Comparison of ENCODE assay signal across 8 cellular contexts in the genomic region with DNA sequence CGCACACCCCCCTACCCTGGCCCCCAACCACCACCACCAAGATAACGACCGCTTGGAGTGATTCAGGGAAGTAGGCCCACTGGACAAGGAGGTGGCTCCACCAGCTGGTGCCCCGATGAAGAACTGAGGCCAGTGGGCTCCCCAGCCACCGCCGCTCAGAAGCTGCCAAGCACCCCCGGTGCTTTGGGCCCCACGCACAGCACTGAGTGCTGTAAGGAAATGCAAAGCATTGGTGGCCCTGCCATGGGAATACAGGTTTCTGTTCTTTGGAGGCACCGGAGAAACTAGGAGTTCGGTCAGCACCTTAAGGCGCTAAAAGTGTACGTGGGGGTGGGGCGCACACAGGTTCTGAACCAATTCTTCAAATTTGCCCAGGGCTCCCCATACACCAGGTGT. TPM values are rescaled to one million over a fixed set of nuclear protein-coding genes. Genes with fewer than 3 reads are reported as not detected.
A peak's percentile ranks its signal among the peaks of the same experiment; 100 is the strongest.
DNase-seq lines count a peak whose midpoint lies in the region; ATAC-seq and TF ChIP-seq lines count a peak whose summit lies in the region.

No MANE protein-coding gene starts in this region.

- peak; percentile 41 for DNase-seq in GM23338 (ENCODE audit: low spot score)
- DNase-seq in WTC11 (ENCODE audit: low spot score): peak; percentile 39
- DNase-seq in cardiac muscle cell (ENCODE audit: low read depth in 1 of 2, low spot score in 1 of 2): peak in 1 of 2 donors; percentile 41
- no peak for DNase-seq in prostate gland (ENCODE audit: low spot score)
- DNase-seq in Karpas-422: no peak
- DNase-seq in activated CD4-positive, alpha-beta T cell treated with anti-CD3 and anti-CD28 coated beads for 1 hour: no peak

- H3K36me3 ChIP-seq in GM23338 (ENCODE audit: insufficient read depth): no peaks in the 10 kb centered on the region
- H3K36me3 ChIP-seq in cardiac muscle cell: no peaks in the 10 kb centered on the region
- H3K36me3 ChIP-seq in prostate gland: no peaks in the 10 kb centered on the region
- no peaks in the 10 kb centered on the region for H3K36me3 ChIP-seq in Karpas-422 (ENCODE audit: insufficient read depth, low read length)

- no peak overlapping the region for H3K27ac Mint-ChIP-seq in GM23338
- H3K27ac Mint-ChIP-seq in WTC11: no peak overlapping the region

- H3K4me2 ChIP-seq in GM23338: peak overlapping the region; percentile 96
- H3K4me2 ChIP-seq in Karpas-422 (ENCODE audit: low read depth, low read length, poor library complexity, severe bottlenecking): no peak overlapping the region

- H3F3A ChIP-seq in GM23338 (replicated peaks; ENCODE audit: low read depth): no peaks in the 10 kb centered on the region

- H3K4me1 Mint-ChIP-seq in GM23338 (peaks cover 17% of the 10 kb centered on the region), WTC11 (peaks cover 21% of the 10 kb centered on the region)

- peak; percentile 22 to 59; a peak in 3 of 4 replicates for TF ChIP-seq CTCF in GM23338 (conservative IDR thresholded peaks at IDR 0.05; ENCODE audit: low read depth in 2 of 2)
- no peak for TF ChIP-seq CTCF in WTC11 (IDR thresholded peaks at IDR 0.05)
- peak; percentile 17 for TF ChIP-seq CTCF in cardiac muscle cell (IDR thresholded peaks at IDR 0.05; ENCODE audit: low read depth, low read length)
- peak in 1 of 4 experiments; percentile 12 for TF ChIP-seq CTCF in prostate gland (IDR thresholded peaks at IDR 0.05)

- H3K36me3 Mint-ChIP-seq in GM23338 (ENCODE audit: low read depth) (no peaks in the 10 kb centered on the region), WTC11 (no peaks in the 10 kb centered on the region)

- ATAC-seq in GM23338 (peak; percentile 41), WTC11 (peak; percentile 15), HG03520 (IDR thresholded peaks at IDR 0.05; ENCODE audit: unreplicated experiment) (no peak), esophagus mucosa (no peak)

- H3K4me3 ChIP-seq in GM23338 (peak overlapping the region; percentile 79), cardiac muscle cell (peak overlapping the region; percentile 79), prostate gland (peak overlapping the region; percentile 78 to 90), Karpas-422 (ENCODE audit: low read length) (no peak overlapping the region)

- H3K9me3 ChIP-seq in cardiac muscle cell (ENCODE audit: low read depth): no peaks in the 10 kb centered on the region
- H3K9me3 ChIP-seq in prostate gland: no peaks in the 10 kb centered on the region
- no peaks in the 10 kb centered on the region for H3K9me3 ChIP-seq in Karpas-422 (ENCODE audit: low read length)

- H3K4me1 ChIP-seq in GM23338 (ENCODE audit: insufficient read depth): peaks cover 27% of the 10 kb centered on the region
- peaks cover 24% of the 10 kb centered on the region for H3K4me1 ChIP-seq in cardiac muscle cell (ENCODE audit: low read depth)
- no peaks in the 10 kb centered on the region for H3K4me1 ChIP-seq in prostate gland (replicated peaks)
- H3K4me1 ChIP-seq in Karpas-422 (ENCODE audit: low read length): no peaks in the 10 kb centered on the region

- H3K27ac ChIP-seq in GM23338 (ENCODE audit: low read depth) (no peak overlapping the region), cardiac muscle cell (peak overlapping the region; percentile 69), prostate gland (peak overlapping the region; percentile 78 to 83), Karpas-422 (ENCODE audit: low read length) (no peak overlapping the region)

- no peaks in the 10 kb centered on the region for H3K79me2 ChIP-seq in GM23338 (replicated peaks; ENCODE audit: insufficient read depth)
- H3K79me2 ChIP-seq in Karpas-422 (ENCODE audit: low read length): no peaks in the 10 kb centered on the region

- intact Hi-C loops in prostate gland (cut with DNase I): loop anchor here (5.0 kb wide), 4 partner anchors 57 to 342 kb away; a partner anchor contains a TSS

- H4K20me1 ChIP-seq in GM23338 (replicated peaks; ENCODE audit: insufficient read depth) (no peaks in the 10 kb centered on the region), Karpas-422 (ENCODE audit: insufficient read depth, low read depth, low read length) (0 out of 2 replicates have a peak, but pooled peaks cover 3% of the 10 kb centered on the region)

- H3K9me2 ChIP-seq in GM23338 (ENCODE audit: insufficient read depth): no peaks in the 10 kb centered on the region
- H3K9me2 ChIP-seq in Karpas-422 (replicated peaks; ENCODE audit: insufficient read depth, low read length): no peaks in the 10 kb centered on the region

- no peaks in the 10 kb centered on the region for H3K9me3 Mint-ChIP-seq in GM23338
- H3K9me3 Mint-ChIP-seq in WTC11: no peaks in the 10 kb centered on the region

- H3K4me3 Mint-ChIP-seq in GM23338 (peak overlapping the region; percentile 72), WTC11 (peak overlapping the region; percentile 68)

- H3K9ac ChIP-seq in Karpas-422 (ENCODE audit: low read length): no peak overlapping the region

- peak overlapping the region; percentile 97 for H2AFZ ChIP-seq in GM23338
- H2AFZ ChIP-seq in Karpas-422 (ENCODE audit: low read length): no peak overlapping the region

- CTCF ChIA-PET in WTC11 (lab: Charles Lee): interaction anchor here (0.6 to 5.5 kb wide), 10 partner anchors 12 to 342 kb away, joined by 3 to 30 read pairs (median 4); a partner anchor contains a TSS

- peaks cover 47% of the 10 kb centered on the region for H3K27me3 ChIP-seq in GM23338 (ENCODE audit: insufficient read depth)
- H3K27me3 ChIP-seq in cardiac muscle cell: no peaks in the 10 kb centered on the region
- no peaks in the 10 kb centered on the region for H3K27me3 ChIP-seq in prostate gland (replicated peaks; ENCODE audit: insufficient read depth)
- H3K27me3 ChIP-seq in Karpas-422 (ENCODE audit: low read length): no peaks in the 10 kb centered on the region

- 27% methylated on average over 13 of the region's 13 CpGs for WGBS in prostate gland

- POLR2A ChIA-PET in WTC11 (lab: Charles Lee): interaction anchor here (0.6 kb wide), 1 partner anchor 22 kb away, joined by 3 read pairs; no protein-coding TSS in a partner anchor

- H3K27me3 Mint-ChIP-seq in GM23338 (ENCODE audit: insufficient read depth, low read depth, poor library complexity) (peaks cover 13% of the 10 kb centered on the region), WTC11 (ENCODE audit: low read depth) (peaks cover 39% of the 10 kb centered on the region)

- no peak for TF ChIP-seq POLR2A in prostate gland (IDR thresholded peaks at IDR 0.05)

TF ChIP-seq in GM23338, 12 proteins besides CTCF, POLR2A, EP300 and RAD21 (continues in another document):
- TF ChIP-seq CREB1 (CRISPR knock-in tag; IDR thresholded peaks at IDR 0.05; ENCODE audit: low read depth) (no peak), NANOG (IDR thresholded peaks at IDR 0.05; ENCODE audit: borderline replicate concordance) (no peak), STAT1 (IDR thresholded peaks at IDR 0.05; ENCODE audit: unreplicated experiment) (no peak)

TF ChIP-seq in WTC11, 78 proteins besides CTCF, POLR2A, EP300 and RAD21:
- TF ChIP-seq SMAD3 (CRISPR knock-in tag; IDR thresholded peaks at IDR 0.05; ENCODE audit: borderline replicate concordance): 0 out of 2 replicates have a peak, but pooled peaks have one; percentile 28
- TF ChIP-seq, protein P1, sequence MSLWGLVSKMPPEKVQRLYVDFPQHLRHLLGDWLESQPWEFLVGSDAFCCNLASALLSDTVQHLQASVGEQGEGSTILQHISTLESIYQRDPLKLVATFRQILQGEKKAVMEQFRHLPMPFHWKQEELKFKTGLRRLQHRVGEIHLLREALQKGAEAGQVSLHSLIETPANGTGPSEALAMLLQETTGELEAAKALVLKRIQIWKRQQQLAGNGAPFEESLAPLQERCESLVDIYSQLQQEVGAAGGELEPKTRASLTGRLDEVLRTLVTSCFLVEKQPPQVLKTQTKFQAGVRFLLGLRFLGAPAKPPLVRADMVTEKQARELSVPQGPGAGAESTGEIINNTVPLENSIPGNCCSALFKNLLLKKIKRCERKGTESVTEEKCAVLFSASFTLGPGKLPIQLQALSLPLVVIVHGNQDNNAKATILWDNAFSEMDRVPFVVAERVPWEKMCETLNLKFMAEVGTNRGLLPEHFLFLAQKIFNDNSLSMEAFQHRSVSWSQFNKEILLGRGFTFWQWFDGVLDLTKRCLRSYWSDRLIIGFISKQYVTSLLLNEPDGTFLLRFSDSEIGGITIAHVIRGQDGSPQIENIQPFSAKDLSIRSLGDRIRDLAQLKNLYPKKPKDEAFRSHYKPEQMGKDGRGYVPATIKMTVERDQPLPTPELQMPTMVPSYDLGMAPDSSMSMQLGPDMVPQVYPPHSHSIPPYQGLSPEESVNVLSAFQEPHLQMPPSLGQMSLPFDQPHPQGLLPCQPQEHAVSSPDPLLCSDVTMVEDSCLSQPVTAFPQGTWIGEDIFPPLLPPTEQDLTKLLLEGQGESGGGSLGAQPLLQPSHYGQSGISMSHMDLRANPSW (CRISPR knock-in tag; conservative IDR thresholded peaks at IDR 0.05; ENCODE audit: low read depth): no peak

RNA-seq across cellular contexts. Expression of a gene that starts 0.7 kb away (rescaled TPM):
- 4.7 and 9.6 TPM in 2 replicates for total RNA-seq in GM23338 (2014; rRNA removed; shearing (Covaris generic))
- polyA plus RNA-seq in GM23338 (2016; fragmentation: Nextera tagmentation; extraction: Ambion mirVana) (2.1 and 3.9 TPM in 2 replicates), cardiac muscle cell (96.8 and 107 TPM in 2 replicates)
- total RNA-seq in WTC11 (2021) (3.4 to 4.2 TPM (median 3.5 TPM) in 3 replicates), cardiac muscle cell (39.6 and 48.4 TPM in 2 replicates), prostate gland (100 to 1,000 TPM in 1 of 2 donors, 10 to 100 TPM in 1; 43.2 to 167 TPM), esophagus mucosa (11.6 TPM)
- not detected in 2 replicates for total RNA-seq in Karpas-422 (2014; rRNA removed; shearing (Covaris generic); ENCODE audit: low replicate concordance)

Comparison
In these comparisons a context has a peak if more than half of its experiments do, and no peak if none do; other contexts are left out.
1. ATAC-seq: peak in GM23338 (single experiment) and WTC11 (single experiment); none in HG03520 (single experiment) and esophagus mucosa (single experiment).
2. DNase-seq: peak in GM23338 (single experiment) and WTC11 (single experiment); none in prostate gland (single experiment), Karpas-422 (single experiment) and activated CD4-positive, alpha-beta T cell treated with anti-CD3 and anti-CD28 coated beads for 1 hour (single experiment).
3. H3K27ac ChIP-seq: peak in cardiac muscle cell (single experiment) and prostate gland (2 of 2); none in GM23338 (single experiment) and Karpas-422 (single experiment).